In genomic region chr3:156493887-156494286, GRCh38 we compare ENCODE assay signal across 20 cellular contexts.
DNase-seq lines count a peak whose midpoint lies in the region; ATAC-seq, FAIRE-seq and TF ChIP-seq lines count a peak whose summit lies in the region.
"Had no signal": no experiment of that assay in that cellular context is flagged by ENCODE, and none has a peak within 500 bp of the region (broad histone marks: within the 10 kb centered on the region; RNA-seq: fewer than 3 reads in every experiment).

No MANE protein-coding gene starts in this region.

- RAD21 ChIA-PET in GM12878 (lab: Charles Lee; ENCODE audit: unreplicated experiment), result interaction anchor here (1.8 kb wide), 1 partner anchor 10 kb away, joined by 4 read pairs; no protein-coding TSS in a partner anchor

- CTCF ChIA-PET in GM12878 (lab: Yijun Ruan, JAX), result interaction anchor here (2.3 to 3.0 kb wide), 2 partner anchors 12 to 341 kb away, joined by 10 to 22 read pairs; no protein-coding TSS in a partner anchor

- TF ChIP-seq EP300 in GM12878 (IDR thresholded peaks at IDR 0.05; ENCODE audit: borderline replicate concordance in 1 of 2, control insufficient read depth in 1 of 2, low read depth in 2 of 2, low read length in 2 of 2), result no peak

- H3K79me2 ChIP-seq in GM12878 (ENCODE audit: control insufficient read depth, insufficient read depth, low read length), result no peaks in the 10 kb centered on the region

- no peaks in the 10 kb centered on the region for H4K20me1 ChIP-seq in GM12878 (ENCODE audit: control insufficient read depth, insufficient read depth)

- in situ Hi-C loops in GM12878 (cut with MboI), result no loop called here

- no peak overlapping the region for H2AFZ ChIP-seq in GM12878 (ENCODE audit: control insufficient read depth, low read depth, low read length)
- H2AFZ ChIP-seq: PC-9 had no signal

- peaks cover 6% of the 10 kb centered on the region for H3K9me3 ChIP-seq in GM12878 (replicated peaks; ENCODE audit: control insufficient read depth, insufficient read depth, low read length)
- H3K9me3 ChIP-seq in tibial artery, result no peaks in the 10 kb centered on the region
- H3K9me3 ChIP-seq: A549 had no signal

- ATAC-seq in GM18511 (IDR thresholded peaks at IDR 0.05; ENCODE audit: unreplicated experiment), result peak; percentile 64
- ATAC-seq in HG02678 (IDR thresholded peaks at IDR 0.05; ENCODE audit: unreplicated experiment), result peak; percentile 40
- peak; percentile 49; the same call in 2 of the 3 replicates for ATAC-seq in GM12878
- ATAC-seq in GM21576 (IDR thresholded peaks at IDR 0.05; ENCODE audit: unreplicated experiment), result no peak
- ATAC-seq: A549, SK-N-SH treated with all-trans-retinoic acid at 6 μM for 48 hours, T-cell had no signal

- H3K4me1 ChIP-seq in GM12878 (ENCODE audit: control insufficient read depth, insufficient read depth, low read length) (peaks cover 14% of the 10 kb centered on the region), tibial artery (peaks cover 0 to 62% (median 15%) of the 10 kb centered on the region in 4 donors)
- H3K4me1 ChIP-seq: A549 had no signal

- 4% methylated on average over 3 of the region's 3 CpGs for WGBS in GM12878 (ENCODE audit: insufficient coverage, insufficient replicate concordance, low lambda C conversion rate, missing lambda C conversion rate)

- TF ChIP-seq CTCF in GM12878 (IDR thresholded peaks at IDR 0.05 in 2 of 3, conservative IDR thresholded peaks at IDR 0.05 in 1 of 3; ENCODE audit: control insufficient read depth in 2 of 3, extremely low read depth in 1 of 3, insufficient read depth in 1 of 3, low read depth in 3 of 3, low read length in 3 of 3) (no peak), tibial artery (IDR thresholded peaks at IDR 0.05) (no peak)

- no peaks in the 10 kb centered on the region for H3K27me3 ChIP-seq in GM12878 (replicated peaks in 1 of 2; ENCODE audit: control insufficient read depth in 2 of 2, insufficient read depth in 2 of 2, low read length in 1 of 2)
- no peaks in the 10 kb centered on the region for H3K27me3 ChIP-seq in tibial artery

- no peak for TF ChIP-seq RAD21 in GM12878 (IDR thresholded peaks at IDR 0.05; ENCODE audit: insufficient read depth, low read depth, low read length)

- peak overlapping the region; percentile 5; the same call in 1 of the 2 replicates for H3K4me2 ChIP-seq in GM12878 (ENCODE audit: control insufficient read depth, insufficient read depth)
- H3K4me2 ChIP-seq: A549, PC-9 had no signal

- H3K9ac ChIP-seq in GM12878 (ENCODE audit: control insufficient read depth, insufficient read depth, low read length), result no peak overlapping the region

- H3K27ac ChIP-seq in GM12878 (ENCODE audit: control insufficient read depth, insufficient read depth) (no peak overlapping the region), tibial artery (peak overlapping the region; percentile 6 to 33)
- H3K27ac ChIP-seq: A549, PC-9, RWPE1 had no signal

- POLR2A ChIA-PET in GM12878 (lab: Charles Lee), result no interaction called here

- TF ChIP-seq POLR2A in GM12878 (IDR thresholded peaks at IDR 0.05; ENCODE audit: low read depth, low read length), result no peak

- DNase-seq in GM12878 (ENCODE audit: low read depth, low spot score) (no peak), tibial artery (no peak), DMS53 treated with DMSO at 0.1 percent for 48 hours (lab: John Stamatoyannopoulos, UW; ENCODE audit: unreplicated experiment) (no peak)
- DNase-seq in activated CD4-positive, CD25-positive, alpha-beta regulatory T cell treated with anti-CD3 and anti-CD28 coated beads, Interleukin-2, amount 50 U/mL, for 72 hours, result no peak
- DNase-seq: CD4-positive, alpha-beta T cell; EL; H9; NCI-H187; NCI-H2107; NCI-H510A treated with DMSO at 0.1 percent for 48 hours; NCI-H774; PC-9; SIG-M5; T-cell had no signal

- SMC1A ChIA-PET in GM12878 (lab: Charles Lee; ENCODE audit: uncharacterized antibody, unreplicated experiment), result interaction anchor here (4.9 kb wide), 1 partner anchor 11 kb away, joined by 24 read pairs; no protein-coding TSS in a partner anchor

- H3K36me3 ChIP-seq in GM12878 (ENCODE audit: control insufficient read depth in 2 of 2, insufficient read depth in 2 of 2, low read length in 1 of 2), result no peaks in the 10 kb centered on the region
- peaks cover 0 to 6% (median 0%) of the 10 kb centered on the region in 3 donors for H3K36me3 ChIP-seq in tibial artery

- BruUV-seq in GM12878 (replicated peaks; lab: Mats Ljungman, UMichigan), result no TSS peak

- FAIRE-seq in GM12878 (lab: Jason Lieb, UNC), result no peak
- FAIRE-seq: A549 had no signal

- no peak overlapping the region for H3K4me3 ChIP-seq in GM12878
- no peak overlapping the region for H3K4me3 ChIP-seq in tibial artery
- H3K4me3 ChIP-seq: A549, PC-9 had no signal

- intact Hi-C loops in GM12878 (cut with micrococcal nuclease; ENCODE audit: unreplicated experiment) (no loop called here), tibial artery (cut with DNase I; ENCODE audit: low total_unique reads) (no loop called here)

TF ChIP-seq in GM12878, 131 proteins besides CTCF, POLR2A, EP300 and RAD21:
- no peak for TF ChIP-seq CREM (IDR thresholded peaks at IDR 0.05; ENCODE audit: low read depth)
- TF ChIP-seq, protein P1, sequence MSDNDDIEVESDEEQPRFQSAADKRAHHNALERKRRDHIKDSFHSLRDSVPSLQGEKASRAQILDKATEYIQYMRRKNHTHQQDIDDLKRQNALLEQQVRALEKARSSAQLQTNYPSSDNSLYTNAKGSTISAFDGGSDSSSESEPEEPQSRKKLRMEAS (IDR thresholded peaks at IDR 0.05; ENCODE audit: low read depth, low read length), result no peak
- TF ChIP-seq CHD1 (IDR thresholded peaks at IDR 0.05; ENCODE audit: low read depth, low read length), result no peak
- TF ChIP-seq E2F4 (IDR thresholded peaks at IDR 0.05; ENCODE audit: low read depth, low read length), result no peak
- no peak for TF ChIP-seq DPF2 (IDR thresholded peaks at IDR 0.05)
- no peak for TF ChIP-seq BCL11A (IDR thresholded peaks at IDR 0.05; ENCODE audit: low read depth, low read length)
- no peak for TF ChIP-seq ZNF274 (IDR thresholded peaks at IDR 0.05; ENCODE audit: insufficient read depth, insufficient read length)
- TF ChIP-seq KDM1A (IDR thresholded peaks at IDR 0.05; ENCODE audit: borderline replicate concordance), result no peak
- TF ChIP-seq POLR2AphosphoS5 (IDR thresholded peaks at IDR 0.05; ENCODE audit: low read length), result no peak
- no peak for TF ChIP-seq ZBED1 (IDR thresholded peaks at IDR 0.05; ENCODE audit: borderline replicate concordance)
- no peak for TF ChIP-seq PKNOX1 (IDR thresholded peaks at IDR 0.05)
- no peak for TF ChIP-seq JUNB (IDR thresholded peaks at IDR 0.05)
TF ChIP-seq in GM12878: peak in this region for 0.
